Comparison of ENCODE assay signal across 32 cellular contexts in genomic region chr3:113966172-113966571, GRCh38. TPM values are rescaled to one million over a fixed set of nuclear protein-coding genes. Genes with fewer than 3 reads are reported as not detected.
A peak's percentile ranks its signal among the peaks of the same experiment; 100 is the strongest.
DNase-seq lines count a peak whose midpoint lies in the region; ATAC-seq, FAIRE-seq and TF ChIP-seq lines count a peak whose summit lies in the region.
"Had no signal": no experiment of that assay in that cellular context is flagged by ENCODE, and none has a peak within 500 bp of the region (broad histone marks: within the 10 kb centered on the region; RNA-seq: fewer than 3 reads in every experiment).

No MANE protein-coding gene starts in this region.

- in situ Hi-C loops in HepG2 (cut with HindIII; ENCODE audit: extremely low pct_ligation_motif_present, low pct_unique_long_range_greater_than_20kb) (no loop called here), Panc1 (cut with HindIII; ENCODE audit: low pct_unique_long_range_greater_than_20kb, low sequenced_read_pairs) (no loop called here)

- TF ChIP-seq CTCF in HepG2 (CRISPR knock-in tag; IDR thresholded peaks at IDR 0.05) (no peak), right lobe of liver (IDR thresholded peaks at IDR 0.05) (no peak), Panc1 (IDR thresholded peaks at IDR 0.05) (peak; percentile 32; the same call in 1 of the 2 replicates)

- no peaks in the 10 kb centered on the region for H3K79me2 ChIP-seq in HepG2 (ENCODE audit: insufficient read depth, low read length)
- H3K79me2 ChIP-seq: hepatocyte had no signal

- FAIRE-seq in HepG2 (lab: Jason Lieb, UNC) = peak; percentile 62
- FAIRE-seq: colon, G401.6, RCC 7860 had no signal

- no peak overlapping the region for H2AFZ ChIP-seq in HepG2 (ENCODE audit: low read length)
- H2AFZ ChIP-seq: hepatocyte had no signal

- H3K27me3 ChIP-seq in HepG2 (ENCODE audit: control insufficient read depth in 1 of 2, insufficient read depth in 2 of 2, low read length in 2 of 2) (no peaks in the 10 kb centered on the region), right lobe of liver (no peaks in the 10 kb centered on the region), Panc1 (ENCODE audit: control insufficient read depth, insufficient read depth, low read length) (no peaks in the 10 kb centered on the region)
- H3K27me3 ChIP-seq: ascending aorta, BLaER1, cardiac muscle cell, gastroesophageal sphincter, hepatocyte, ovary, SJCRH30 had no signal

- H3K9me3 ChIP-seq in HepG2 (ENCODE audit: low read length) (no peaks in the 10 kb centered on the region), right lobe of liver (no peaks in the 10 kb centered on the region), Panc1 (ENCODE audit: control insufficient read depth, insufficient read depth, low read depth, low read length) (no peaks in the 10 kb centered on the region)
- H3K9me3 ChIP-seq: gastroesophageal sphincter, ovary, SJCRH30 had no signal

- ATAC-seq in HepG2 (peak; percentile 92), right lobe of liver (no peak), Panc1 (peak; percentile 75; the same call in 1 of the 2 replicates), GM18502 (IDR thresholded peaks at IDR 0.05; ENCODE audit: poor library complexity, unreplicated experiment) (no peak), HG02623 (IDR thresholded peaks at IDR 0.05; ENCODE audit: unreplicated experiment) (no peak)
- ATAC-seq: gastroesophageal sphincter, left colon had no signal

- intact Hi-C loops in HepG2 (cut with micrococcal nuclease; ENCODE audit: unreplicated experiment) (loop anchor here (1.0 to 10.0 kb wide), 2 partner anchors 18 to 189 kb away; partner anchors contain the start of gene ZDHHC23), right lobe of liver (cut with DNase I) (no loop called here), Panc1 (cut with micrococcal nuclease; ENCODE audit: unreplicated experiment) (no loop called here)

- H3K4me3 ChIP-seq in HepG2 (replicated peaks in 1 of 3; ENCODE audit: insufficient read depth in 1 of 3, low read depth in 2 of 3, low read length in 3 of 3) = no peak overlapping the region
- H3K4me3 ChIP-seq in right lobe of liver = no peak overlapping the region
- H3K4me3 ChIP-seq in Panc1 (ENCODE audit: low read depth in 2 of 2, low read length in 2 of 2) = no peak overlapping the region
- H3K4me3 ChIP-seq: ascending aorta, BLaER1, cardiac muscle cell, gastroesophageal sphincter, hepatocyte, ovary, SJCRH30, smooth muscle cell had no signal

- TF ChIP-seq POLR2A in HepG2 (IDR thresholded peaks at IDR 0.05; ENCODE audit: insufficient read depth in 1 of 2, low read depth in 2 of 2, low read length in 2 of 2) = no peak
- TF ChIP-seq POLR2A in right lobe of liver (IDR thresholded peaks at IDR 0.05) = no peak

- 16% methylated on average over 2 of the region's 2 CpGs for WGBS in HepG2 (ENCODE audit: low lambda C conversion rate)
- WGBS in right lobe of liver (ENCODE audit: insufficient coverage, low coverage, low lambda C conversion rate, missing lambda C conversion rate) = no CpG with 5 or more reads among the region's 2 CpGs

- H3K4me2 ChIP-seq in HepG2 (ENCODE audit: low read depth, low read length) = no peak overlapping the region
- H3K4me2 ChIP-seq: BLaER1, hepatocyte, smooth muscle cell had no signal

- CTCF ChIA-PET in HepG2 (lab: Yijun Ruan, JAX; ENCODE audit: low intra/inter-chr PET ratio, low total read pairs) = no interaction called here
- CTCF ChIA-PET in Panc1 (lab: Charles Lee) = no interaction called here

- H3K9ac ChIP-seq in HepG2 (ENCODE audit: insufficient read depth, low read depth, low read length) = no peak overlapping the region
- H3K9ac ChIP-seq: BLaER1 had no signal

- BruUV-seq in HepG2 (replicated peaks; lab: Mats Ljungman, UMichigan) (no TSS peak), Panc1 (replicated peaks; lab: Mats Ljungman, UMichigan) (no TSS peak)

- no peak overlapping the region for H3K27ac ChIP-seq in HepG2 (ENCODE audit: extremely low read length, insufficient read depth, low read length)
- no peak overlapping the region for H3K27ac ChIP-seq in right lobe of liver
- no peak overlapping the region for H3K27ac ChIP-seq in Panc1 (ENCODE audit: low read length)
- H3K27ac ChIP-seq: ascending aorta, BLaER1, cardiac muscle cell, gastroesophageal sphincter, hepatocyte, ovary, SJCRH30 had no signal

- H4K20me1 ChIP-seq in HepG2 (ENCODE audit: insufficient read depth, low read length) = no peaks in the 10 kb centered on the region
- H4K20me1 ChIP-seq: BLaER1 had no signal

- H3K4me1 ChIP-seq in HepG2 (ENCODE audit: insufficient read depth, low read length) = no peaks in the 10 kb centered on the region
- H3K4me1 ChIP-seq in right lobe of liver = peaks cover 0 to 8% (median 3%) of the 10 kb centered on the region in 4 donors
- H3K4me1 ChIP-seq in Panc1 (ENCODE audit: control insufficient read depth, insufficient read depth, low read length) = no peaks in the 10 kb centered on the region
- H3K4me1 ChIP-seq: ascending aorta, BLaER1, gastroesophageal sphincter, SJCRH30 had no signal

- TF ChIP-seq RAD21 in HepG2 (CRISPR knock-in tag; IDR thresholded peaks at IDR 0.05) = no peak

- POLR2A ChIA-PET in HepG2 (lab: Yijun Ruan, JAX) (no interaction called here), Panc1 (lab: Charles Lee) (no interaction called here)

- TF ChIP-seq EP300 in HepG2 (IDR thresholded peaks at IDR 0.05; ENCODE audit: low read depth in 2 of 2, low read length in 2 of 2) (no peak), HepG2 (CRISPR knock-in tag; IDR thresholded peaks at IDR 0.05; ENCODE audit: borderline replicate concordance) (no peak)

- H3K36me3 ChIP-seq in HepG2 (replicated peaks in 1 of 2; ENCODE audit: control insufficient read depth in 1 of 2, insufficient read depth in 2 of 2, low read length in 2 of 2) = no peaks in the 10 kb centered on the region
- no peaks in the 10 kb centered on the region for H3K36me3 ChIP-seq in right lobe of liver
- no peaks in the 10 kb centered on the region for H3K36me3 ChIP-seq in Panc1 (ENCODE audit: control insufficient read depth, insufficient read depth, low read length)
- H3K36me3 ChIP-seq: BLaER1, cardiac muscle cell, ovary, SJCRH30 had no signal

- DNase-seq in HepG2 (ENCODE audit: low spot score) (no peak), right lobe of liver (no peak), Panc1 (ENCODE audit: low read depth, low spot score) (no peak), iPS-NIHi11 (ENCODE audit: low spot score) (peak; percentile 30), NCI-H1930 (lab: John Stamatoyannopoulos, UW) (no peak)
- DNase-seq: activated CD4-positive, alpha-beta T cell treated with anti-CD3 and anti-CD28 coated beads, Interleukin-2, amount 50 U/mL, for 1 hour; activated CD4-positive, CD25-positive, alpha-beta regulatory T cell; activated effector memory CD4-positive, alpha-beta T cell treated with anti-CD3 and anti-CD28 coated beads, Interleukin-2, amount 50 U/mL, for 16 hours; activated naive CD8-positive, alpha-beta T cell treated with anti-CD3 and anti-CD28 coated beads for 36 hours; activated T-cell treated with anti-CD3 and anti-CD28 coated beads, Interleukin-2, amount 50 U/mL, for 24 hours; DMS153; left colon; NCI-H1092; NCI-H187; NCI-H524 treated with DMSO at 0.1 percent for 48 hours; ovary; retina; SJCRH30; stimulated activated CD4-positive, alpha-beta T cell treated with anti-CD3 and anti-CD28 coated beads, Interleukin-1b, Interleukin-23, amount 100 ng/mL, for 48 hours; stimulated activated naive CD4-positive, alpha-beta T cell treated with Interleukin-2 at 50 U/mL for 16 hours; T1000 had no signal

TF ChIP-seq in HepG2, 621 proteins besides CTCF, POLR2A, EP300 and RAD21 (continues in another document):
- TF ChIP-seq ZEB1 (IDR thresholded peaks at IDR 0.05; ENCODE audit: insufficient replicate concordance, low read depth) (no peak), ZNF567 (CRISPR knock-in tag; IDR thresholded peaks at IDR 0.05; ENCODE audit: borderline replicate concordance) (no peak), JDP2 (CRISPR knock-in tag; IDR thresholded peaks at IDR 0.05; ENCODE audit: borderline replicate concordance) (no peak), TEAD2 (CRISPR knock-in tag; IDR thresholded peaks at IDR 0.05) (no peak)

RNA-seq across cellular contexts. Expression of gene ZDHHC23, which starts 18.4 kb away (rescaled TPM):
- total RNA-seq in HepG2 (2016; rRNA removed; fragmentation: Illumina TruSeq; extraction: Trizol) = 7.8 and 8.8 TPM in 2 replicates
- total RNA-seq in HepG2 (2016; cell fraction: cytosol; rRNA removed; fragmentation: Illumina TruSeq; extraction: Trizol; ENCODE audit: low read depth) = 0.91 and 1.4 TPM in 2 replicates
- total RNA-seq in HepG2 (2016; cell fraction: insoluble cytoplasmic fraction; rRNA removed; fragmentation: Illumina TruSeq; extraction: Trizol) = 6.3 and 8.0 TPM in 2 replicates
- 4.1 and 4.7 TPM in 2 replicates for total RNA-seq in HepG2 (2016; cell fraction: membrane; rRNA removed; fragmentation: Illumina TruSeq; extraction: Trizol)
- total RNA-seq in HepG2 (2016; cell fraction: nucleus; rRNA removed; fragmentation: Illumina TruSeq; extraction: Trizol) = 13.6 and 13.7 TPM in 2 replicates
- 1.4 and 1.6 TPM in 2 replicates for polyA plus RNA-seq in HepG2 (2011; rRNA removed)
- 0.72 and 0.83 TPM in 2 replicates for polyA plus RNA-seq in HepG2 (2011; cell fraction: cytosol; rRNA removed)
- polyA plus RNA-seq in HepG2 (2011; cell fraction: nucleus; rRNA removed) = 2.6 and 3.0 TPM in 2 replicates
- 0.62 and 0.65 TPM in 2 replicates for polyA plus RNA-seq in HepG2 (2012)
- 0.82 and 0.84 TPM in 2 replicates for polyA plus RNA-seq in HepG2 (2016; cell fraction: cytosol; fragmentation: Illumina TruSeq; extraction: Trizol; ENCODE audit: low read depth)
- polyA plus RNA-seq in HepG2 (2016; cell fraction: insoluble cytoplasmic fraction; fragmentation: Illumina TruSeq; extraction: Trizol; ENCODE audit: low read depth) = 4.4 and 5.0 TPM in 2 replicates
- 2.4 and 2.9 TPM in 2 replicates for polyA plus RNA-seq in HepG2 (2016; cell fraction: membrane; fragmentation: Illumina TruSeq; extraction: Trizol; ENCODE audit: low read depth)
- 11.1 and 12.6 TPM in 2 replicates for polyA plus RNA-seq in HepG2 (2016; cell fraction: nucleus; fragmentation: Illumina TruSeq; extraction: Trizol; ENCODE audit: insufficient read depth, low read depth)
- polyA minus RNA-seq in HepG2 (2011; rRNA and poly(A)+ RNA removed; ENCODE audit: low replicate concordance) = 2.9 and 22.9 TPM in 2 replicates
- 0.79 and 0.88 TPM in 2 replicates for polyA minus RNA-seq in HepG2 (2011; cell fraction: cytosol; rRNA and poly(A)+ RNA removed)
- 3.9 and 6.2 TPM in 2 replicates for polyA minus RNA-seq in HepG2 (2011; cell fraction: nucleus; rRNA and poly(A)+ RNA removed)
- total RNA-seq in right lobe of liver = 10 to 100 TPM in 3 of 6 experiments, 1 to 10 TPM in 3; 7.0 to 14.6 (median 9.9) TPM
- total RNA-seq in Panc1 (2021; ENCODE audit: unreplicated experiment) = 23.6 TPM
- polyA plus RNA-seq in Panc1 (2012; ENCODE audit: insufficient read length) = 9.2 TPM
- polyA plus RNA-seq: smooth muscle cell had no signal

Comparison
In these comparisons a context has a peak if more than half of its experiments do, and no peak if none do; other contexts are left out.
1. ATAC-seq: peak in HepG2 (single experiment) and Panc1 (single experiment); none in right lobe of liver (0 of 4), GM18502 (single experiment) and HG02623 (single experiment).